Comparison of ENCODE assay signal across 15 cellular contexts in the genomic region with DNA sequence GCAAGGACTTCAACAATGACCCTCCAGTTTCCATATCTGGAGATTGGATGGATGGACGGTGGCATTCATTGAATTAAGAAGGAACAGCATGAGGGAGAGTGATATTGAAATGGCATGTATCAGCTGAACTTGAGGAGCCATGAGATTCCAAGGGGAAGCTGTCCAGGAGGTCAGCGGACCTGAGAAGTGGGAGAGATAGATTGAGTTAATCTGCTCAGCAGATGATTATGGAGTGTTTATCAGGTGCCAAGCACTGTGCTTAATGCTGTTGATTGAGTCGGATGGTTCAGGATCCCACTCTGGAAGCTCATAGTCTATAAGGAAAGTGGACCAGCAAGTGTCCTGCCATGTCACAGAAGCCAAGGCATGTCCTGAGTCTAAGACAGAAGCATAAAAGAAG.
A peak's percentile ranks its signal among the peaks of the same experiment; 100 is the strongest.
DNase-seq lines count a peak whose midpoint lies in the region; ATAC-seq and TF ChIP-seq lines count a peak whose summit lies in the region.
"Had no signal": no experiment of that assay in that cellular context is flagged by ENCODE, and none has a peak within 500 bp of the region (broad histone marks: within the 10 kb centered on the region; RNA-seq: fewer than 3 reads in every experiment).

No MANE protein-coding gene starts in this region.

- intact Hi-C loops in esophagus muscularis mucosa (cut with DNase I): no loop called here

- H3K56ac ChIP-seq in mesendoderm (ENCODE audit: low read length): no peak overlapping the region

- no peak overlapping the region for H2BK5ac ChIP-seq in mesendoderm (ENCODE audit: low read length)
- no peak overlapping the region for H2BK5ac ChIP-seq in mesenchymal stem cell (ENCODE audit: low read depth, low read length, poor library complexity, severe bottlenecking)

- no peak overlapping the region for H4K91ac ChIP-seq in mesenchymal stem cell (ENCODE audit: low read length)

- WGBS in esophagus muscularis mucosa: 71% methylated on average over 3 of the region's 3 CpGs
- WGBS in mesendoderm (ENCODE audit: extremely low coverage, insufficient coverage, low lambda C conversion rate): no CpG with 5 or more reads among the region's 3 CpGs
- WGBS in mesenchymal stem cell: 63% methylated on average over 3 of the region's 3 CpGs

- no peak overlapping the region for H2AFZ ChIP-seq in mesenchymal stem cell (ENCODE audit: low read depth, low read length)

- H4K8ac ChIP-seq in mesendoderm (ENCODE audit: low read depth, low read length): no peak overlapping the region
- H4K8ac ChIP-seq in mesenchymal stem cell (ENCODE audit: low read length): no peak overlapping the region

- no peak overlapping the region for H2BK120ac ChIP-seq in mesendoderm (ENCODE audit: low read depth, low read length)
- H2BK120ac ChIP-seq in mesenchymal stem cell (ENCODE audit: low read depth, low read length): no peak overlapping the region

- no peak overlapping the region for H2BK12ac ChIP-seq in mesenchymal stem cell (ENCODE audit: low read length in 2 of 2)

- no peak overlapping the region for H3K14ac ChIP-seq in mesenchymal stem cell (ENCODE audit: low read length in 2 of 2)

- H3K4me1 ChIP-seq in esophagus muscularis mucosa (no peaks in the 10 kb centered on the region), mesendoderm (ENCODE audit: control insufficient read depth, low read depth, low read length) (no peaks in the 10 kb centered on the region), mesenchymal stem cell (ENCODE audit: control insufficient read depth, insufficient read depth, low read depth, low read length) (no peaks in the 10 kb centered on the region)
- H3K4me1 ChIP-seq: A549; BLaER1 treated with 17β-estradiol and CSF1 and Interleukin-3, amounts not matched to agents 10 nM and 100 nM had no signal

- ATAC-seq in GM18873 (IDR thresholded peaks at IDR 0.05; ENCODE audit: low FRiP score, unreplicated experiment): no peak
- ATAC-seq: A549; CD8-positive, alpha-beta T cell had no signal

- no peak for TF ChIP-seq EP300 in esophagus muscularis mucosa (IDR thresholded peaks at IDR 0.05)

- DNase-seq in ecto neural progenitor cell (ENCODE audit: low spot score) (peak; percentile 5), esophagus muscularis mucosa (ENCODE audit: extremely low spot score) (peak; percentile 60), mesendoderm (peak; percentile 51), mesenchymal stem cell (no peak)
- DNase-seq: AML-193; Calu3; CD4-positive, alpha-beta T cell; CD8-positive, alpha-beta T cell; DMS79 treated with DMSO at 0.1 percent for 48 hours; GF-D8 had no signal

- no peaks in the 10 kb centered on the region for H3K79me1 ChIP-seq in mesendoderm (ENCODE audit: low read length)
- H3K79me1 ChIP-seq in mesenchymal stem cell (replicated peaks; ENCODE audit: low read length, poor library complexity, severe bottlenecking): no peaks in the 10 kb centered on the region

- H3K9me3 ChIP-seq in esophagus muscularis mucosa: no peaks in the 10 kb centered on the region
- peaks cover 14% of the 10 kb centered on the region for H3K9me3 ChIP-seq in mesenchymal stem cell (ENCODE audit: control insufficient read depth, low read length)
- H3K9me3 ChIP-seq: A549; BLaER1 treated with 17β-estradiol and CSF1 and Interleukin-3, amounts not matched to agents 10 nM and 100 nM; Caco-2 had no signal

- H3K27ac ChIP-seq in esophagus muscularis mucosa (replicated peaks in 1 of 4) (no peak overlapping the region), mesendoderm (ENCODE audit: low read depth, low read length) (no peak overlapping the region), mesenchymal stem cell (ENCODE audit: low read length, poor library complexity, severe bottlenecking) (no peak overlapping the region)
- H3K27ac ChIP-seq: 22Rv1; A549; BLaER1 treated with 17β-estradiol and CSF1 and Interleukin-3, amounts not matched to agents 10 nM and 100 nM had no signal

- no peak overlapping the region for H3K4ac ChIP-seq in mesendoderm (ENCODE audit: low read depth, low read length)
- H3K4ac ChIP-seq in mesenchymal stem cell (ENCODE audit: low read depth in 1 of 2, low read length in 2 of 2): no peak overlapping the region

- no peak overlapping the region for H3K18ac ChIP-seq in mesendoderm (ENCODE audit: low read length)
- H3K18ac ChIP-seq in mesenchymal stem cell (ENCODE audit: low read depth in 1 of 2, low read length in 2 of 2): no peak overlapping the region

- H2AK5ac ChIP-seq in mesendoderm (ENCODE audit: low read length) (no peak overlapping the region), mesenchymal stem cell (ENCODE audit: low read length, severe bottlenecking) (no peak overlapping the region)

- H3K36me3 ChIP-seq in esophagus muscularis mucosa (no peaks in the 10 kb centered on the region), mesendoderm (ENCODE audit: control insufficient read depth, insufficient read depth, low read length) (no peaks in the 10 kb centered on the region), mesenchymal stem cell (ENCODE audit: control insufficient read depth in 1 of 2, insufficient read depth in 2 of 2, low read depth in 1 of 2, low read length in 2 of 2) (no peaks in the 10 kb centered on the region)
- H3K36me3 ChIP-seq: BLaER1 treated with 17β-estradiol and CSF1 and Interleukin-3, amounts not matched to agents 10 nM and 100 nM had no signal

- H3K4me2 ChIP-seq in mesendoderm (ENCODE audit: low read length) (no peak overlapping the region), mesenchymal stem cell (ENCODE audit: low read length, poor library complexity, severe bottlenecking) (no peak overlapping the region)
- H3K4me2 ChIP-seq: A549; BLaER1 treated with 17β-estradiol and CSF1 and Interleukin-3, amounts not matched to agents 10 nM and 100 nM had no signal

- TF ChIP-seq CTCF in esophagus muscularis mucosa (IDR thresholded peaks at IDR 0.05): no peak

- no peaks in the 10 kb centered on the region for H3K27me3 ChIP-seq in esophagus muscularis mucosa
- no peaks in the 10 kb centered on the region for H3K27me3 ChIP-seq in mesendoderm (ENCODE audit: insufficient read depth, low read length, poor library complexity)
- H3K27me3 ChIP-seq in mesenchymal stem cell (ENCODE audit: control insufficient read depth in 1 of 2, insufficient read depth in 1 of 2, low read length in 2 of 2): peaks cover 0 to 64% of the 10 kb centered on the region in 2 experiments
- H3K27me3 ChIP-seq: BLaER1 treated with 17β-estradiol and CSF1 and Interleukin-3, amounts not matched to agents 10 nM and 100 nM had no signal

- no peaks in the 10 kb centered on the region for H3K79me2 ChIP-seq in mesendoderm (ENCODE audit: control insufficient read depth, insufficient read depth, low read length)

- no peak overlapping the region for H2BK15ac ChIP-seq in mesendoderm (replicated peaks; ENCODE audit: low read depth)
- no peak overlapping the region for H2BK15ac ChIP-seq in mesenchymal stem cell (ENCODE audit: low read depth, poor library complexity, severe bottlenecking)

- H3K4me3 ChIP-seq in esophagus muscularis mucosa (no peak overlapping the region), mesendoderm (ENCODE audit: low read length) (no peak overlapping the region), mesenchymal stem cell (ENCODE audit: insufficient read depth in 1 of 2, low read depth in 1 of 2, low read length in 2 of 2) (no peak overlapping the region)
- H3K4me3 ChIP-seq: A549; BLaER1 treated with 17β-estradiol and CSF1 and Interleukin-3, amounts not matched to agents 10 nM and 100 nM had no signal

- H3K9ac ChIP-seq in mesendoderm (ENCODE audit: low read length): no peak overlapping the region
- no peak overlapping the region for H3K9ac ChIP-seq in mesenchymal stem cell (ENCODE audit: low read length)
- H3K9ac ChIP-seq: BLaER1 treated with 17β-estradiol and CSF1 and Interleukin-3, amounts not matched to agents 10 nM and 100 nM had no signal

- no peak overlapping the region for H3K23ac ChIP-seq in mesendoderm (ENCODE audit: low read length)
- no peak overlapping the region for H3K23ac ChIP-seq in mesenchymal stem cell (ENCODE audit: low read length in 2 of 2)

- H4K5ac ChIP-seq in mesendoderm (ENCODE audit: low read length): no peak overlapping the region

- no peak for TF ChIP-seq POLR2A in esophagus muscularis mucosa (IDR thresholded peaks at IDR 0.05; ENCODE audit: low read depth)
